In genomic region chr10:34396669-34397068, GRCh38 we compare ENCODE assay signal across 15 cellular contexts.
"Had no signal": no experiment of that assay in that cellular context is flagged by ENCODE, and none has a peak within 500 bp of the region (broad histone marks: within the 10 kb centered on the region; RNA-seq: fewer than 3 reads in every experiment).

No MANE protein-coding gene starts in this region.

- H3K4me3 ChIP-seq: esophagus muscularis mucosa, ovary, testis had no signal

- DNase-seq: activated CD4-positive, alpha-beta T cell treated with anti-CD3 and anti-CD28 coated beads for 1 hour; activated CD4-positive, alpha-beta T cell treated with anti-CD3 and anti-CD28 coated beads, Interleukin-2, amount 50 U/mL, for 48 hours; activated gamma-delta T cell; activated naive CD8-positive, alpha-beta T cell treated with anti-CD3 and anti-CD28 coated beads, Interleukin-2, amount 10 ng/mL, durations not matched to agents 7 days and 5 days; activated T-cell treated with anti-CD3 and anti-CD28 coated beads, Interleukin-2, amount 50 U/mL, for 4 hours; glutamatergic neuron; immature natural killer cell; left colon; mesendoderm; nephron progenitor cell; ovary; stimulated activated CD4-positive, alpha-beta T cell treated with anti-CD3 and anti-CD28 coated beads, Interleukin-4, amount 100 ng/mL, for 1 hour; stimulated activated CD8-positive, alpha-beta memory T cell treated with anti-CD3 and anti-CD28 coated beads, Interleukin-4, amount 100 ng/mL, for 48 hours; testis had no signal

- H3K27me3 ChIP-seq: esophagus muscularis mucosa, ovary, testis had no signal

- ATAC-seq: activated T-cell treated with anti-CD3 and anti-CD28 coated beads, Interleukin-2, amount 50 U/mL, for 4 hours; left colon had no signal

- H3K9me3 ChIP-seq: esophagus muscularis mucosa, ovary, testis had no signal

- H3K27ac ChIP-seq: ovary, testis had no signal

- H3K4me1 ChIP-seq: testis had no signal

- H3K36me3 ChIP-seq: esophagus muscularis mucosa, ovary had no signal
